ENCODE assay signal across 28 cellular contexts in genomic region chr10:2688958-2689357, GRCh38.
"Had no signal": no experiment of that assay in that cellular context is flagged by ENCODE, and none has a peak within 500 bp of the region (broad histone marks: within the 10 kb centered on the region; RNA-seq: fewer than 3 reads in every experiment).

No MANE protein-coding gene starts in this region.

- H3K4me3 Mint-ChIP-seq: stimulated activated memory B cell treated with anti-CD40 and anti-IgM and Interleukin-4, amounts not matched to agents 10 μg/mL and 1 μg/mL and 100 μg/mL, for 72 hours; stimulated activated naive B cell treated with anti-CD40 and anti-IgM and Interleukin-4, amounts not matched to agents 10 μg/mL and 1 μg/mL and 100 μg/mL, for 72 hours; stimulated activated naive CD8-positive, alpha-beta T cell treated with anti-CD3 and anti-CD28 coated beads, Interleukin-15, amount 100 ng/mL, for 72 hours; stimulated activated naive CD8-positive, alpha-beta T cell treated with anti-CD3 and anti-CD28 coated beads, Interleukin-15, Interleukin-2, amounts not matched to agents 100 ng/mL and 50 ng/mL, for 24 hours; type B pancreatic cell had no signal

- H3K27ac ChIP-seq: stomach, suprapubic skin, testis, thoracic aorta, thyroid gland, tibial artery, tibial nerve, transverse colon, upper lobe of left lung, upper lobe of right lung, uterus, vagina had no signal

- DNase-seq: stimulated activated CD4-positive, alpha-beta T cell treated with anti-CD3 and anti-CD28 coated beads, Interleukin-2, amount 100 ng/mL, for 48 hours; stimulated activated CD4-positive, alpha-beta T cell treated with anti-CD3 and anti-CD28 coated beads, Interleukin-4, amount 100 ng/mL, for 1 hour; stimulated activated CD4-positive, alpha-beta T cell treated with anti-CD3 and anti-CD28 coated beads, Interleukin-4, amount 100 ng/mL, for 24 hours; stimulated activated CD4-positive, alpha-beta T cell treated with anti-CD3 and anti-CD28 coated beads, Interleukin-4, amount 100 ng/mL, for 4 hours; stimulated activated CD8-positive, alpha-beta memory T cell treated with anti-CD3 and anti-CD28 coated beads, Interleukin-4, amount 100 ng/mL, for 48 hours; stimulated activated naive B cell treated with anti-CD40 and anti-IgM and Interleukin-4, amounts not matched to agents 10 μg/mL and 1 μg/mL and 100 μg/mL, for 72 hours; stimulated activated naive CD4-positive, alpha-beta T cell; stimulated activated naive CD4-positive, alpha-beta T cell treated with Interleukin-2 at 50 U/mL for 16 hours; stimulated activated naive CD8-positive, alpha-beta T cell treated with anti-CD3 and anti-CD28 coated beads, Interleukin-15, amount 100 ng/mL, for 72 hours; stimulated activated naive CD8-positive, alpha-beta T cell treated with anti-CD3 and anti-CD28 coated beads, Interleukin-15, Interleukin-2, amounts not matched to agents 100 U/mL and 50 U/mL, for 24 hours; stomach; substantia nigra; testis; thyroid gland; tibial artery; transverse colon; trophoblast cell; upper lobe of left lung; upper lobe of right lung; uterus had no signal

- H3K4me1 ChIP-seq: stomach, suprapubic skin, testis, thyroid gland, tibial artery, tibial nerve, transverse colon, upper lobe of left lung, upper lobe of right lung, uterus, vagina had no signal

- H3K36me3 ChIP-seq: stomach, suprapubic skin, thoracic aorta, thyroid gland, tibial artery, tibial nerve, transverse colon, upper lobe of left lung, upper lobe of right lung, uterus, vagina had no signal

- H3K4me3 ChIP-seq: stomach, suprapubic skin, testis, thoracic aorta, thyroid gland, tibial artery, tibial nerve, transverse colon, upper lobe of left lung, upper lobe of right lung, uterus, vagina had no signal

- FAIRE-seq: urothelium cell line had no signal

- H3K9me3 Mint-ChIP-seq: type B pancreatic cell had no signal

- H3K9me3 ChIP-seq: suprapubic skin, testis, thoracic aorta, thyroid gland, tibial artery, tibial nerve, transverse colon, upper lobe of left lung, upper lobe of right lung, uterus, vagina had no signal

- H3K27me3 ChIP-seq: stomach, suprapubic skin, testis, thyroid gland, tibial artery, tibial nerve, transverse colon, upper lobe of left lung, upper lobe of right lung, uterus, vagina had no signal

- H3K27ac Mint-ChIP-seq: stimulated activated memory B cell treated with anti-CD40 and anti-IgM and Interleukin-4, amounts not matched to agents 10 μg/mL and 1 μg/mL and 100 μg/mL, for 72 hours; stimulated activated naive B cell treated with anti-CD40 and anti-IgM and Interleukin-4, amounts not matched to agents 10 μg/mL and 1 μg/mL and 100 μg/mL, for 72 hours; stimulated activated naive CD8-positive, alpha-beta T cell treated with anti-CD3 and anti-CD28 coated beads, Interleukin-15, amount 100 ng/mL, for 72 hours; stimulated activated naive CD8-positive, alpha-beta T cell treated with anti-CD3 and anti-CD28 coated beads, Interleukin-15, Interleukin-2, amounts not matched to agents 100 ng/mL and 50 ng/mL, for 24 hours; type B pancreatic cell had no signal

- H3K4me1 Mint-ChIP-seq: stimulated activated memory B cell treated with anti-CD40 and anti-IgM and Interleukin-4, amounts not matched to agents 10 μg/mL and 1 μg/mL and 100 μg/mL, for 72 hours; stimulated activated naive B cell treated with anti-CD40 and anti-IgM and Interleukin-4, amounts not matched to agents 10 μg/mL and 1 μg/mL and 100 μg/mL, for 72 hours; stimulated activated naive CD8-positive, alpha-beta T cell treated with anti-CD3 and anti-CD28 coated beads, Interleukin-15, amount 100 ng/mL, for 72 hours had no signal

- H3K36me3 Mint-ChIP-seq: stimulated activated memory B cell treated with anti-CD40 and anti-IgM and Interleukin-4, amounts not matched to agents 10 μg/mL and 1 μg/mL and 100 μg/mL, for 72 hours; stimulated activated naive B cell treated with anti-CD40 and anti-IgM and Interleukin-4, amounts not matched to agents 10 μg/mL and 1 μg/mL and 100 μg/mL, for 72 hours; type B pancreatic cell had no signal

- ATAC-seq: stimulated activated memory B cell treated with anti-CD40 and anti-IgM and Interleukin-4, amounts not matched to agents 10 μg/mL and 1 μg/mL and 100 μg/mL, for 72 hours; stimulated activated naive B cell treated with anti-CD40 and anti-IgM and Interleukin-4, amounts not matched to agents 10 μg/mL and 1 μg/mL and 100 μg/mL, for 72 hours; stimulated activated naive CD8-positive, alpha-beta T cell treated with anti-CD3 and anti-CD28 coated beads, Interleukin-15, amount 100 ng/mL, for 72 hours; stimulated activated naive CD8-positive, alpha-beta T cell treated with anti-CD3 and anti-CD28 coated beads, Interleukin-15, Interleukin-2, amounts not matched to agents 100 U/mL and 50 U/mL, for 24 hours; upper lobe of right lung had no signal
